ENCODE assay signal across 3 cellular contexts in the genomic region with DNA sequence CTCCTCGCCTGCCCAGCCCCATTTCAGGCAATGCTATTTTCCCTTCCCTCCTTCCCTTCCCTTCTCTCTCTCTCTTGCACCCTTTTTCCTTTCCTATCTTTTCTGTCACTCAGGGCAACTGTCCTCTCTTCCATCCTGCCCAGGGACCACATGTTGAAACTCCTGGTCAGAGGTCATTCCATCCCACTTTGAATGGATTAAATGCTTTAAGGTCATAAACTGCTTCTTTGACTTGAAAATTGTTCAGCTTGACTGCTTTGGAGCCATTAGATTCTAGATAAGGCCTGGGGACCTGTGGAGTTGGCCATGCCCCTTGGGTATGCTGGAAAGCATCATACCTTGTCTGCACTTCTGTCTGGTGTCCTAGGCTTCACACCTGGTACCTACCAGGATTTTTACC.
TF ChIP-seq lines count a peak whose summit lies in the region.

No MANE protein-coding gene starts in this region.

TF ChIP-seq in IMR-90, 13 proteins besides CTCF, POLR2A, EP300 and RAD21:
- TF ChIP-seq MAZ (IDR thresholded peaks at IDR 0.05; ENCODE audit: borderline replicate concordance, low read depth, low read length) (no peak), MAFK (IDR thresholded peaks at IDR 0.05; ENCODE audit: low read depth, low read length) (no peak)

TF ChIP-seq in H1, 55 proteins besides CTCF, POLR2A, EP300 and RAD21:
- TF ChIP-seq BRCA1 (IDR thresholded peaks at IDR 0.05; ENCODE audit: low read depth, low read length), result no peak
- no peak for TF ChIP-seq CHD2 (IDR thresholded peaks at IDR 0.05; ENCODE audit: low read length)
- no peak for TF ChIP-seq BACH1 (IDR thresholded peaks at IDR 0.05; ENCODE audit: low read length)
- TF ChIP-seq SP1 (IDR thresholded peaks at IDR 0.05; ENCODE audit: low read depth, low read length), result no peak
- no peak for TF ChIP-seq HDAC2 (IDR thresholded peaks at IDR 0.05; ENCODE audit: borderline replicate concordance in 1 of 2, low read depth in 2 of 2, low read length in 2 of 2)
- TF ChIP-seq FOSL1 (IDR thresholded peaks at IDR 0.05; ENCODE audit: insufficient read depth, low read depth, low read length), result no peak
- no peak for TF ChIP-seq EZH2 (IDR thresholded peaks at IDR 0.05; ENCODE audit: low read depth, low read length, severe bottlenecking)
- TF ChIP-seq TEAD4 (IDR thresholded peaks at IDR 0.05; ENCODE audit: low read depth, low read length), result no peak

TF ChIP-seq in HepG2, 621 proteins besides CTCF, POLR2A, EP300 and RAD21:
- TF ChIP-seq MXD1 (CRISPR knock-in tag; IDR thresholded peaks at IDR 0.05) (no peak), ZBTB14 (CRISPR knock-in tag; IDR thresholded peaks at IDR 0.05) (no peak), E2F1 (CRISPR knock-in tag; IDR thresholded peaks at IDR 0.05) (no peak), NCOA1 (CRISPR knock-in tag; IDR thresholded peaks at IDR 0.05) (no peak), CCAR2 (optimal IDR thresholded peaks at IDR 0.05; ENCODE audit: low read depth, low read length) (no peak), AGO2 (optimal IDR thresholded peaks at IDR 0.05; ENCODE audit: low read depth, low read length) (no peak), POGZ (CRISPR knock-in tag; IDR thresholded peaks at IDR 0.05) (no peak), CENPX (CRISPR knock-in tag; IDR thresholded peaks at IDR 0.05) (no peak), FOXO4 (CRISPR knock-in tag; conservative IDR thresholded peaks at IDR 0.05) (no peak), SP2 (CRISPR knock-in tag; IDR thresholded peaks at IDR 0.05) (no peak), ARID5B (CRISPR knock-in tag; IDR thresholded peaks at IDR 0.05) (no peak), ZNF83 (CRISPR knock-in tag; IDR thresholded peaks at IDR 0.05; ENCODE audit: borderline replicate concordance) (no peak), ARID2 (CRISPR knock-in tag; IDR thresholded peaks at IDR 0.05; ENCODE audit: borderline replicate concordance) (no peak), KDM3A (CRISPR knock-in tag; IDR thresholded peaks at IDR 0.05; ENCODE audit: low read depth) (no peak), MEIS2 (CRISPR knock-in tag; IDR thresholded peaks at IDR 0.05) (no peak), HHEX (CRISPR knock-in tag; IDR thresholded peaks at IDR 0.05) (no peak), ZNF646 (CRISPR knock-in tag; IDR thresholded peaks at IDR 0.05) (no peak), ZBTB20 (CRISPR knock-in tag; IDR thresholded peaks at IDR 0.05; ENCODE audit: borderline replicate concordance, low read depth) (no peak)
- TF ChIP-seq, protein P1, sequence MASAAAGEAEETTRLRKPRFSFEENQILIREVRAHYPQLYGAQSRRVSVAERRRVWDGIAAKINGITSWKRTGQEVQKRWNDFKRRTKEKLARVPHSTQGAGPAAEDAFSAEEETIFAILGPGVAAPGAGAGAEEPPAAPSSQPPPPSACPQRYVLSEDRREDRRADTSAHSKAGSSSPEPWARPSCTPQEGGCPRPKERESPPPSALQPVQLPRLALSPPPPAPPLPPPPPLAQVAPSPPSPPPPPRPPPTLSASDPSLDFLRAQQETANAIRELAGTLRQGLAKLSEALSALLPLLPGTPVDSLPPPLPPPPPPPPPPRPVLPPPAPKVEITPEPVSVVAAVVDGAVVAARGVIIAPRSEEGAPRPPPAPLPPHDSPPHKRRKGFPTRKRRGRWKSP (CRISPR knock-in tag; IDR thresholded peaks at IDR 0.05), result no peak
